1 cellular context compared by ENCODE assay signal in the genomic region with DNA sequence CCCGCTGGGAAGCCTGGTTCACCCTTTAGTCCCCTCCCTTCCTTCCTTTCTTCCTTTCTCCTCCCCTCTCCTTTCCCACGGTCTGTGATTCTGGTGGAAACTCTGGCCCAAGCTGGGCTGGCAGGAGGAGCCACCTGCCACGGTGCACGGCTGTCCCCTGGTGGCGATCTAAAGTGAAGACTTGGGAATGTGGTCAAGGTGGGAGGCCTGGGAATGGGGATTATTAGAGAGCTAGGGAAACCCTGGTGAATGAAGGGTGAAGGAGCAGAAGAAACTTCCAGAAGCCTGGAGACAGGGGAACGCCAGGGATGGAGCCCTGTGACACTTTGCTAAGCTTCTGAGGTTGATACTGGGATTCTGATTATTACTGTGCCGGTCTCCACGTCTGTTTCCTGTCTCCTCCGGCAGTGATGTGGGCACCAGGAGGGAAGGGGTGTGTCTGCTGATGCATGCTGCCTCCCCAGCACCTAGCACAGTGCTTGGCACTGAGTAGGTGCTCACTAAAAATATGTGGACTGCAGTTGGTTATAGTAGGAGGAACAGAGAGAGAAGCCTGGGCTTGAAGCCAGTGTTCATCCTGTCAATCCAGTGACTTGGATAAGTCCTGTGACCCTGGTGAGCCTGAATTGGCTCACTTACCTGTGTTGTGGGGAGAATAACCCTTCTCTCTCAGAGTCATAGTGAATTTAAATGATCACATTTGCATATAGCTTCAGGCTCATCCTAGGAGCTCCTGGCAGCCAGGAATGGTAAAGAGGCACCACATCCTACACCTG.
TF ChIP-seq lines count a peak whose summit lies in the region.

No MANE protein-coding gene starts in this region.

TF ChIP-seq in HepG2, 621 proteins besides CTCF, POLR2A, EP300 and RAD21 (continued from another document and continues in another):
- TF ChIP-seq TIGD3 (CRISPR knock-in tag; IDR thresholded peaks at IDR 0.05; ENCODE audit: borderline replicate concordance) (no peak), GFI1 (CRISPR knock-in tag; IDR thresholded peaks at IDR 0.05; ENCODE audit: borderline replicate concordance) (0 out of 2 replicates have a peak, but pooled peaks have one; percentile 26), ZFX (CRISPR knock-in tag; IDR thresholded peaks at IDR 0.05; ENCODE audit: low read depth) (peak; percentile 41; the same call in 1 of the 2 replicates), ZNF121 (CRISPR knock-in tag; IDR thresholded peaks at IDR 0.05) (peak; percentile 71; the same call in 1 of the 2 replicates), ZGPAT (CRISPR knock-in tag; IDR thresholded peaks at IDR 0.05) (peak; percentile 62; the same call in 1 of the 2 replicates), REPIN1 (CRISPR knock-in tag; IDR thresholded peaks at IDR 0.05; ENCODE audit: borderline replicate concordance, low read depth) (peak; percentile 93), PRPF4 (IDR thresholded peaks at IDR 0.05; ENCODE audit: low read depth, low read length, poor library complexity, severe bottlenecking) (no peak), TMF1 (CRISPR knock-in tag; IDR thresholded peaks at IDR 0.05; ENCODE audit: low read depth) (0 out of 2 replicates have a peak, but pooled peaks have one; percentile 50), SOX13 (IDR thresholded peaks at IDR 0.05) (no peak), SOX13 (CRISPR knock-in tag; conservative IDR thresholded peaks at IDR 0.05 in 1 of 2, IDR thresholded peaks at IDR 0.05 in 1 of 2) (peak in 1 of 2 experiments; percentile 15; a peak in 1 of 4 replicates), ZNF205 (CRISPR knock-in tag; IDR thresholded peaks at IDR 0.05) (peak; percentile 69; the same call in 1 of the 2 replicates), RARA (CRISPR knock-in tag; IDR thresholded peaks at IDR 0.05) (peak; percentile 31; the same call in 1 of the 2 replicates), ZNF331 (CRISPR knock-in tag; IDR thresholded peaks at IDR 0.05) (peak; percentile 66), MZF1 (CRISPR knock-in tag; IDR thresholded peaks at IDR 0.05; ENCODE audit: borderline replicate concordance) (no peak), ZFP36L2 (CRISPR knock-in tag; IDR thresholded peaks at IDR 0.05) (0 out of 2 replicates have a peak, but pooled peaks have one; percentile 57), PRMT3 (CRISPR knock-in tag; IDR thresholded peaks at IDR 0.05; ENCODE audit: borderline replicate concordance, low read depth) (no peak), MBD4 (IDR thresholded peaks at IDR 0.05; ENCODE audit: borderline replicate concordance, low read length) (no peak), ZNF34 (CRISPR knock-in tag; IDR thresholded peaks at IDR 0.05; ENCODE audit: borderline replicate concordance) (0 out of 2 replicates have a peak, but pooled peaks have one; percentile 44), RELA (CRISPR knock-in tag; IDR thresholded peaks at IDR 0.05) (0 out of 2 replicates have a peak, but pooled peaks have one; percentile 59), FIP1L1 (IDR thresholded peaks at IDR 0.05; ENCODE audit: borderline replicate concordance, insufficient read depth, low read depth, low read length) (0 out of 2 replicates have a peak, but pooled peaks have one; percentile 47), MXI1 (IDR thresholded peaks at IDR 0.05; ENCODE audit: borderline replicate concordance, low read depth, low read length) (0 out of 3 replicates have a peak, but pooled peaks have one; percentile 38), NR2F2 (IDR thresholded peaks at IDR 0.05; ENCODE audit: borderline replicate concordance, low read depth) (no peak), ZNF709 (CRISPR knock-in tag; IDR thresholded peaks at IDR 0.05) (no peak), BORCS8-MEF2B (CRISPR knock-in tag; IDR thresholded peaks at IDR 0.05) (peak; percentile 74), MXD4 (CRISPR knock-in tag; IDR thresholded peaks at IDR 0.05) (peak; percentile 67; the same call in 1 of the 2 replicates), ESRRA (CRISPR knock-in tag; IDR thresholded peaks at IDR 0.05; ENCODE audit: low read depth) (0 out of 2 replicates have a peak, but pooled peaks have one; percentile 33), ZNF343 (CRISPR knock-in tag; IDR thresholded peaks at IDR 0.05) (no peak), ZBTB25 (CRISPR knock-in tag; IDR thresholded peaks at IDR 0.05) (peak; percentile 74; the same call in 1 of the 2 replicates), SMC3 (IDR thresholded peaks at IDR 0.05; ENCODE audit: low read length) (peak; percentile 99), ATF6 (CRISPR knock-in tag; conservative IDR thresholded peaks at IDR 0.05) (0 out of 2 replicates have a peak, but pooled peaks have one; percentile 65), NRL (CRISPR knock-in tag; IDR thresholded peaks at IDR 0.05; ENCODE audit: borderline replicate concordance) (no peak), HNF4G (IDR thresholded peaks at IDR 0.05; ENCODE audit: borderline replicate concordance, low read depth, low read length) (no peak), HNF4G (CRISPR knock-in tag; IDR thresholded peaks at IDR 0.05; ENCODE audit: borderline replicate concordance, low read depth) (0 out of 2 replicates have a peak, but pooled peaks have one; percentile 41)
- TF ChIP-seq, protein P1, sequence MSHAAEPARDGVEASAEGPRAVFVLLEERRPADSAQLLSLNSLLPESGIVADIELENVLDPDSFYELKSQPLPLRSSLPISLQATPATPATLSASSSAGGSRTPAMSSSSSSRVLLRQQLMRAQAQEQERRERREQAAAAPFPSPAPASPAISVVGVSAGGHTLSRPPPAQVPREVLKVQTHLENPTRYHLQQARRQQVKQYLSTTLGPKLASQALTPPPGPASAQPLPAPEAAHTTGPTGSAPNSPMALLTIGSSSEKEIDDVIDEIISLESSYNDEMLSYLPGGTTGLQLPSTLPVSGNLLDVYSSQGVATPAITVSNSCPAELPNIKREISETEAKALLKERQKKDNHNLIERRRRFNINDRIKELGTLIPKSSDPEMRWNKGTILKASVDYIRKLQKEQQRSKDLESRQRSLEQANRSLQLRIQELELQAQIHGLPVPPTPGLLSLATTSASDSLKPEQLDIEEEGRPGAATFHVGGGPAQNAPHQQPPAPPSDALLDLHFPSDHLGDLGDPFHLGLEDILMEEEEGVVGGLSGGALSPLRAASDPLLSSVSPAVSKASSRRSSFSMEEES (CRISPR knock-in tag; IDR thresholded peaks at IDR 0.05) = no peak
- TF ChIP-seq, protein P2, sequence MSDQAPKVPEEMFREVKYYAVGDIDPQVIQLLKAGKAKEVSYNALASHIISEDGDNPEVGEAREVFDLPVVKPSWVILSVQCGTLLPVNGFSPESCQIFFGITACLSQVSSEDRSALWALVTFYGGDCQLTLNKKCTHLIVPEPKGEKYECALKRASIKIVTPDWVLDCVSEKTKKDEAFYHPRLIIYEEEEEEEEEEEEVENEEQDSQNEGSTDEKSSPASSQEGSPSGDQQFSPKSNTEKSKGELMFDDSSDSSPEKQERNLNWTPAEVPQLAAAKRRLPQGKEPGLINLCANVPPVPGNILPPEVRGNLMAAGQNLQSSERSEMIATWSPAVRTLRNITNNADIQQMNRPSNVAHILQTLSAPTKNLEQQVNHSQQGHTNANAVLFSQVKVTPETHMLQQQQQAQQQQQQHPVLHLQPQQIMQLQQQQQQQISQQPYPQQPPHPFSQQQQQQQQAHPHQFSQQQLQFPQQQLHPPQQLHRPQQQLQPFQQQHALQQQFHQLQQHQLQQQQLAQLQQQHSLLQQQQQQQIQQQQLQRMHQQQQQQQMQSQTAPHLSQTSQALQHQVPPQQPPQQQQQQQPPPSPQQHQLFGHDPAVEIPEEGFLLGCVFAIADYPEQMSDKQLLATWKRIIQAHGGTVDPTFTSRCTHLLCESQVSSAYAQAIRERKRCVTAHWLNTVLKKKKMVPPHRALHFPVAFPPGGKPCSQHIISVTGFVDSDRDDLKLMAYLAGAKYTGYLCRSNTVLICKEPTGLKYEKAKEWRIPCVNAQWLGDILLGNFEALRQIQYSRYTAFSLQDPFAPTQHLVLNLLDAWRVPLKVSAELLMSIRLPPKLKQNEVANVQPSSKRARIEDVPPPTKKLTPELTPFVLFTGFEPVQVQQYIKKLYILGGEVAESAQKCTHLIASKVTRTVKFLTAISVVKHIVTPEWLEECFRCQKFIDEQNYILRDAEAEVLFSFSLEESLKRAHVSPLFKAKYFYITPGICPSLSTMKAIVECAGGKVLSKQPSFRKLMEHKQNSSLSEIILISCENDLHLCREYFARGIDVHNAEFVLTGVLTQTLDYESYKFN (CRISPR knock-in tag; conservative IDR thresholded peaks at IDR 0.05) = 0 out of 2 replicates have a peak, but pooled peaks have one; percentile 18
- TF ChIP-seq, protein P3, sequence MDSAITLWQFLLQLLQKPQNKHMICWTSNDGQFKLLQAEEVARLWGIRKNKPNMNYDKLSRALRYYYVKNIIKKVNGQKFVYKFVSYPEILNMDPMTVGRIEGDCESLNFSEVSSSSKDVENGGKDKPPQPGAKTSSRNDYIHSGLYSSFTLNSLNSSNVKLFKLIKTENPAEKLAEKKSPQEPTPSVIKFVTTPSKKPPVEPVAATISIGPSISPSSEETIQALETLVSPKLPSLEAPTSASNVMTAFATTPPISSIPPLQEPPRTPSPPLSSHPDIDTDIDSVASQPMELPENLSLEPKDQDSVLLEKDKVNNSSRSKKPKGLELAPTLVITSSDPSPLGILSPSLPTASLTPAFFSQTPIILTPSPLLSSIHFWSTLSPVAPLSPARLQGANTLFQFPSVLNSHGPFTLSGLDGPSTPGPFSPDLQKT (CRISPR knock-in tag; IDR thresholded peaks at IDR 0.05; ENCODE audit: borderline replicate concordance) = no peak
- TF ChIP-seq, protein P4, sequence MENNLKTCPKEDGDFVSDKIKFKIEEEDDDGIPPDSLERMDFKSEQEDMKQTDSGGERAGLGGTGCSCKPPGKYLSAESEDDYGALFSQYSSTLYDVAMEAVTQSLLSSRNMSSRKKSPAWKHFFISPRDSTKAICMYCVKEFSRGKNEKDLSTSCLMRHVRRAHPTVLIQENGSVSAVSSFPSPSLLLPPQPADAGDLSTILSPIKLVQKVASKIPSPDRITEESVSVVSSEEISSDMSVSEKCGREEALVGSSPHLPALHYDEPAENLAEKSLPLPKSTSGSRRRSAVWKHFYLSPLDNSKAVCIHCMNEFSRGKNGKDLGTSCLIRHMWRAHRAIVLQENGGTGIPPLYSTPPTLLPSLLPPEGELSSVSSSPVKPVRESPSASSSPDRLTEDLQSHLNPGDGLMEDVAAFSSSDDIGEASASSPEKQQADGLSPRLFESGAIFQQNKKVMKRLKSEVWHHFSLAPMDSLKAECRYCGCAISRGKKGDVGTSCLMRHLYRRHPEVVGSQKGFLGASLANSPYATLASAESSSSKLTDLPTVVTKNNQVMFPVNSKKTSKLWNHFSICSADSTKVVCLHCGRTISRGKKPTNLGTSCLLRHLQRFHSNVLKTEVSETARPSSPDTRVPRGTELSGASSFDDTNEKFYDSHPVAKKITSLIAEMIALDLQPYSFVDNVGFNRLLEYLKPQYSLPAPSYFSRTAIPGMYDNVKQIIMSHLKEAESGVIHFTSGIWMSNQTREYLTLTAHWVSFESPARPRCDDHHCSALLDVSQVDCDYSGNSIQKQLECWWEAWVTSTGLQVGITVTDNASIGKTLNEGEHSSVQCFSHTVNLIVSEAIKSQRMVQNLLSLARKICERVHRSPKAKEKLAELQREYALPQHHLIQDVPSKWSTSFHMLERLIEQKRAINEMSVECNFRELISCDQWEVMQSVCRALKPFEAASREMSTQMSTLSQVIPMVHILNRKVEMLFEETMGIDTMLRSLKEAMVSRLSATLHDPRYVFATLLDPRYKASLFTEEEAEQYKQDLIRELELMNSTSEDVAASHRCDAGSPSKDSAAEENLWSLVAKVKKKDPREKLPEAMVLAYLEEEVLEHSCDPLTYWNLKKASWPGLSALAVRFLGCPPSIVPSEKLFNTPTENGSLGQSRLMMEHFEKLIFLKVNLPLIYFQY (CRISPR knock-in tag; IDR thresholded peaks at IDR 0.05; ENCODE audit: borderline replicate concordance) = peak; percentile 57; the same call in 1 of the 2 replicates
